8 cellular contexts compared by ENCODE assay signal in the genomic region with DNA sequence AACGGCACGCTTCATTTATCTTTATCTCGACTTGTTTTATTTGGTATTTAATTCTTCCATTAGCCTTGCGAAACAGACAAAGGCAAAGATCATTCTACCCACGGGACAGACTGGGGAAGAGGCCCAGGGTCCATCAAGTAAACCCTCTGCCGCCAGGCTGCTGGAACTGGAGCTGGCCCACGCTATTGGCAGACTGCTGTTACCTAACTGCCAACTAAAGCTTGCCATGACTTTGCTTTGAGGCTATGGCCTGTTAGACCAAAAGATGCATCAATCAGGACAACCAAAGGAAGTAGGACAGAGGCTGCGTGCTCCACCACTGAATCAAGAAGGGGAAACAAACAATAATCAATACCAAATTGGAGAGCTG. TPM values are rescaled to one million over a fixed set of nuclear protein-coding genes. Genes with fewer than 3 reads are reported as not detected.
DNase-seq lines count a peak whose midpoint lies in the region; ATAC-seq, FAIRE-seq and TF ChIP-seq lines count a peak whose summit lies in the region.

No MANE protein-coding gene starts in this region.

- H3K36me3 ChIP-seq in BE2C: no peaks in the 10 kb centered on the region
- no peaks in the 10 kb centered on the region for H3K36me3 ChIP-seq in Karpas-422 (ENCODE audit: insufficient read depth, low read length)

- H3K27me3 ChIP-seq in BE2C (peaks cover 7% of the 10 kb centered on the region; the same call in 1 of the 2 replicates), Karpas-422 (ENCODE audit: low read length) (no peaks in the 10 kb centered on the region)

- no peaks in the 10 kb centered on the region for H3K9me2 ChIP-seq in Karpas-422 (replicated peaks; ENCODE audit: insufficient read depth, low read length)

- intact Hi-C loops in posterior cingulate gyrus (cut with DNase I): no loop called here

- H3K79me2 ChIP-seq in Karpas-422 (ENCODE audit: low read length): peaks cover 17% of the 10 kb centered on the region

- no peaks in the 10 kb centered on the region for H3K36me3 Mint-ChIP-seq in natural killer cell treated with Interleukin-12 subunit alpha and Interleukin-12 subunit beta and Interleukin-15 and Interleukin-18, amount 100 ng/mL, for 72 hours

- FAIRE-seq in HTR-8/SVneo (lab: Jason Lieb, UNC): no peak

- TF ChIP-seq CTCF in BE2C (IDR thresholded peaks at IDR 0.05; ENCODE audit: low read depth, low read length): no peak

- H3K4me2 ChIP-seq in Karpas-422 (ENCODE audit: low read depth, low read length, poor library complexity, severe bottlenecking): peak overlapping the region; percentile 58

- H3K9me3 Mint-ChIP-seq in natural killer cell treated with Interleukin-12 subunit alpha and Interleukin-12 subunit beta and Interleukin-15 and Interleukin-18, amount 100 ng/mL, for 72 hours: peaks cover 4% of the 10 kb centered on the region

- peak overlapping the region; percentile 55 for H3K9ac ChIP-seq in Karpas-422 (ENCODE audit: low read length)

- no peak for ATAC-seq in natural killer cell treated with Interleukin-12 subunit alpha and Interleukin-12 subunit beta and Interleukin-15 and Interleukin-18, amount 100 ng/mL, for 72 hours

- no peaks in the 10 kb centered on the region for H3K9me3 ChIP-seq in BE2C
- peaks cover 2% of the 10 kb centered on the region; the same call in 1 of the 2 replicates for H3K9me3 ChIP-seq in Karpas-422 (ENCODE audit: low read length)

- DNase-seq in BE2C (no peak), Karpas-422 (no peak), posterior cingulate gyrus (no peak), HTR-8/SVneo (ENCODE audit: insufficient read length, low spot score) (no peak), HUDEP-2 (lab: John Stamatoyannopoulos, UW; ENCODE audit: unreplicated experiment in 76 of 76) (no peak), NCI-H1417 treated with DMSO at 0.1 percent for 48 hours (lab: John Stamatoyannopoulos, UW) (no peak)
- no peak for DNase-seq in natural killer cell treated with Interleukin-12 subunit alpha and Interleukin-12 subunit beta and Interleukin-15 and Interleukin-18, amount 100 ng/mL, for 72 hours (ENCODE audit: low spot score)

- H3K4me3 ChIP-seq in BE2C (ENCODE audit: low read depth, low read length) (peak overlapping the region; percentile 92), Karpas-422 (ENCODE audit: low read length) (peak overlapping the region; percentile 60)

- H3K27ac ChIP-seq in Karpas-422 (ENCODE audit: low read length): no peak overlapping the region
- peak overlapping the region; percentile 92 for H3K27ac ChIP-seq in cingulate gyrus (ENCODE audit: low read depth, low read length)

- H2AFZ ChIP-seq in Karpas-422 (ENCODE audit: low read length): no peak overlapping the region

- H3K4me3 Mint-ChIP-seq in natural killer cell treated with Interleukin-12 subunit alpha and Interleukin-12 subunit beta and Interleukin-15 and Interleukin-18, amount 100 ng/mL, for 72 hours: peak overlapping the region; percentile 98

- H3K27ac Mint-ChIP-seq in natural killer cell treated with Interleukin-12 subunit alpha and Interleukin-12 subunit beta and Interleukin-15 and Interleukin-18, amount 100 ng/mL, for 72 hours: peak overlapping the region; percentile 95 to 96

- H3K4me1 ChIP-seq in BE2C (no peaks in the 10 kb centered on the region), Karpas-422 (ENCODE audit: low read length) (peaks cover 26% of the 10 kb centered on the region)

- H3K27me3 Mint-ChIP-seq in natural killer cell treated with Interleukin-12 subunit alpha and Interleukin-12 subunit beta and Interleukin-15 and Interleukin-18, amount 100 ng/mL, for 72 hours: peaks cover 6 to 7% of the 10 kb centered on the region in 2 donors

- peaks cover 19 to 21% of the 10 kb centered on the region in 2 donors for H3K4me1 Mint-ChIP-seq in natural killer cell treated with Interleukin-12 subunit alpha and Interleukin-12 subunit beta and Interleukin-15 and Interleukin-18, amount 100 ng/mL, for 72 hours (ENCODE audit: low read depth in 2 of 2)

- H4K20me1 ChIP-seq in Karpas-422 (ENCODE audit: insufficient read depth, low read depth, low read length): no peaks in the 10 kb centered on the region

RNA-seq across cellular contexts. Expression of a gene that starts 0.8 kb away (rescaled TPM):
- 14.5 TPM for polyA plus RNA-seq in BE2C (2012; ENCODE audit: insufficient read depth, insufficient read length, low read depth)
- total RNA-seq in Karpas-422 (2014; rRNA removed; shearing (Covaris generic); ENCODE audit: low replicate concordance): 23.2 and 46.9 TPM in 2 replicates
- total RNA-seq in natural killer cell treated with Interleukin-12 subunit alpha and Interleukin-12 subunit beta and Interleukin-15 and Interleukin-18, amount 100 ng/mL, for 72 hours: 10 to 100 TPM; 14.2 to 19.7 TPM

RNA-seq across cellular contexts. Expression of a gene that starts 49.1 kb away (rescaled TPM):
- polyA plus RNA-seq in BE2C (2012; ENCODE audit: insufficient read depth, insufficient read length, low read depth): 1.1 TPM
- 0.22 and 0.41 TPM in 2 replicates for total RNA-seq in Karpas-422 (2014; rRNA removed; shearing (Covaris generic); ENCODE audit: low replicate concordance)
- 1 to 10 TPM in 1 of 2 donors, under 1 TPM in 1; 0.36 to 1.0 TPM for total RNA-seq in natural killer cell treated with Interleukin-12 subunit alpha and Interleukin-12 subunit beta and Interleukin-15 and Interleukin-18, amount 100 ng/mL, for 72 hours

RNA-seq across cellular contexts. Expression of a gene that starts 52.3 kb away (rescaled TPM):
- not detected for polyA plus RNA-seq in BE2C (2012; ENCODE audit: insufficient read depth, insufficient read length, low read depth)
- total RNA-seq in Karpas-422 (2014; rRNA removed; shearing (Covaris generic); ENCODE audit: low replicate concordance): 0.18 and 1.5 TPM in 2 replicates
- not detected for total RNA-seq in natural killer cell treated with Interleukin-12 subunit alpha and Interleukin-12 subunit beta and Interleukin-15 and Interleukin-18, amount 100 ng/mL, for 72 hours
